In genomic region chr12:120086801-120087621, GRCh38 we compare ENCODE assay signal across 8 cellular contexts. TPM values are rescaled to one million over a fixed set of nuclear protein-coding genes. Genes with fewer than 3 reads are reported as not detected.
DNase-seq lines count a peak whose midpoint lies in the region; ATAC-seq and TF ChIP-seq lines count a peak whose summit lies in the region.

No MANE protein-coding gene starts in this region.

- H3K36me3 Mint-ChIP-seq in CD4-positive, CD25-positive, alpha-beta regulatory T cell: peaks cover 16% of the 10 kb centered on the region

- no peak for TF ChIP-seq POLR2A in lower leg skin (IDR thresholded peaks at IDR 0.05)

- peak overlapping the region; percentile 83 for H3K27ac ChIP-seq in CD4-positive, CD25-positive, alpha-beta regulatory T cell (ENCODE audit: insufficient read depth, low read length, poor library complexity, severe bottlenecking)
- no peak overlapping the region for H3K27ac ChIP-seq in duodenal mucosa (ENCODE audit: low read depth, low read length)

- peak; percentile 95 to 96 for ATAC-seq in CD4-positive, CD25-positive, alpha-beta regulatory T cell (ENCODE audit: low read depth in 2 of 2)
- ATAC-seq in GM19395 (IDR thresholded peaks at IDR 0.05; ENCODE audit: unreplicated experiment) (peak; percentile 98), HG03565 (IDR thresholded peaks at IDR 0.05; ENCODE audit: unreplicated experiment) (peak; percentile 96)

- peak; percentile 99 to 100 (median 100) for DNase-seq in CD4-positive, CD25-positive, alpha-beta regulatory T cell
- DNase-seq in NCI-H748 treated with DMSO at 0.1 percent for 48 hours (lab: John Stamatoyannopoulos, UW) (peak; percentile 98), lower leg skin (ENCODE audit: low spot score in 2 of 2) (peak; percentile 99 to 100)
- DNase-seq in activated CD4-positive, alpha-beta T cell treated with anti-CD3 and anti-CD28 coated beads, Interleukin-2, amount 50 U/mL, for 48 hours: peak; percentile 99
- peak; percentile 98 to 99 for DNase-seq in stimulated activated CD4-positive, alpha-beta T cell treated with anti-CD3 and anti-CD28 coated beads, Interleukin-4, amount 100 ng/mL, for 48 hours (ENCODE audit: low read depth in 2 of 2)

- H3K27ac Mint-ChIP-seq in CD4-positive, CD25-positive, alpha-beta regulatory T cell: peak overlapping the region; percentile 38 to 92 (median 89)

- H3K9me3 ChIP-seq in CD4-positive, CD25-positive, alpha-beta regulatory T cell (ENCODE audit: control insufficient read depth in 2 of 2, low read length in 2 of 2): no peaks in the 10 kb centered on the region
- no peaks in the 10 kb centered on the region for H3K9me3 ChIP-seq in duodenal mucosa (ENCODE audit: control insufficient read depth in 1 of 2, low read length in 2 of 2)

- H3K9me3 Mint-ChIP-seq in CD4-positive, CD25-positive, alpha-beta regulatory T cell: no peaks in the 10 kb centered on the region

- peaks cover 4 to 19% (median 9%) of the 10 kb centered on the region in 4 donors for H3K4me1 Mint-ChIP-seq in CD4-positive, CD25-positive, alpha-beta regulatory T cell

- H3K4me3 Mint-ChIP-seq in CD4-positive, CD25-positive, alpha-beta regulatory T cell: peak overlapping the region; percentile 73 to 84 (median 80)

- peak overlapping the region in 1 of 2 donors; percentile 20 for H3K9ac ChIP-seq in duodenal mucosa (ENCODE audit: low read depth in 1 of 2, low read length in 2 of 2)

- H3K27me3 Mint-ChIP-seq in CD4-positive, CD25-positive, alpha-beta regulatory T cell: no peaks in the 10 kb centered on the region

- no peaks in the 10 kb centered on the region for H3K27me3 ChIP-seq in CD4-positive, CD25-positive, alpha-beta regulatory T cell (ENCODE audit: control insufficient read depth, insufficient read depth, low read length)
- no peaks in the 10 kb centered on the region for H3K27me3 ChIP-seq in duodenal mucosa (ENCODE audit: control insufficient read depth in 1 of 2, insufficient read depth in 2 of 2, low read length in 2 of 2)

- peak in 1 of 3 donors; percentile 98 for TF ChIP-seq CTCF in lower leg skin (IDR thresholded peaks at IDR 0.05)

- WGBS in lower leg skin, 2 donors: 0 to 1% methylated on average over 29 to 30 of the region's 55 CpGs

- peak overlapping the region; percentile 67 for H3K4me3 ChIP-seq in CD4-positive, CD25-positive, alpha-beta regulatory T cell (ENCODE audit: low read depth, low read length)
- peak overlapping the region; percentile 58 to 63 for H3K4me3 ChIP-seq in duodenal mucosa (ENCODE audit: low read depth in 1 of 2, low read length in 2 of 2)
- H3K4me3 ChIP-seq in lower leg skin (ENCODE audit: low read depth, poor library complexity, severe bottlenecking): no peak overlapping the region

- peaks cover 12% of the 10 kb centered on the region for H3K4me1 ChIP-seq in CD4-positive, CD25-positive, alpha-beta regulatory T cell (ENCODE audit: control insufficient read depth, insufficient read depth, low read length, poor library complexity, severe bottlenecking)
- H3K4me1 ChIP-seq in duodenal mucosa (ENCODE audit: control insufficient read depth in 1 of 2, insufficient read depth in 2 of 2, low read length in 2 of 2): peaks cover 10% of the 10 kb centered on the region in 2 donors

- intact Hi-C loops in lower leg skin (cut with DNase I; ENCODE audit: low total_unique reads): no loop called here

- peaks cover 23% of the 10 kb centered on the region for H3K36me3 ChIP-seq in CD4-positive, CD25-positive, alpha-beta regulatory T cell (ENCODE audit: control insufficient read depth, insufficient read depth, low read length)
- peaks cover 0 to 9% of the 10 kb centered on the region in 2 donors for H3K36me3 ChIP-seq in duodenal mucosa (ENCODE audit: control insufficient read depth in 1 of 2, insufficient read depth in 2 of 2, low read length in 2 of 2)

RNA-seq across cellular contexts. Expression of gene RAB35, which starts 29.5 kb away (rescaled TPM):
- total RNA-seq in CD4-positive, CD25-positive, alpha-beta regulatory T cell: 85.5 TPM
- polyA plus RNA-seq in CD4-positive, CD25-positive, alpha-beta regulatory T cell: 10 to 100 TPM; 25.2 to 37.0 (median 27.1) TPM
- 10 to 100 TPM; 31.5 to 39.5 (median 33.8) TPM for total RNA-seq in lower leg skin
